ENCODE assay signal across 10 cellular contexts in the genomic region with DNA sequence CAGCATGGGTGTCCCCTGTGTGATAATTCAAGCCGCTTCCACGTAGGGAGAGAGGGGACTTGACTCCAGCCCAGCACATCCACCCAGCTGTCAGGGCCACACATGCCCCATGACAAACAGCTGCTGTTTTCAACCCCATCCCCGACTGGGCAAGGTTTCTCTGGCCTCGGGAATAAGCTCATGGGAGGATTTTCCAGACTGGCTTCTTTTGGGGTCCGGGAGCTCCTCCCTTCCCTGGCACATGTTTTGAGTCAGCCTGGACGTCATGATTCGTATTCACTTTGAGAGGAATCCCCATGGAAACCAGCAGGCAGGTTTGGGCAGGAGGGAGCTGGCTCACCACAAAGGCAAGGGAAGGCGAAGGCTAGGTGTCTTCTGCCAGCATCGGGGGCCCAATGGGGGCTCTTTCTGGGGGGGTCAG.
A peak's percentile ranks its signal among the peaks of the same experiment; 100 is the strongest.
DNase-seq lines count a peak whose midpoint lies in the region; TF ChIP-seq lines count a peak whose summit lies in the region.
"Had no signal": no experiment of that assay in that cellular context is flagged by ENCODE, and none has a peak within 500 bp of the region (broad histone marks: within the 10 kb centered on the region; RNA-seq: fewer than 3 reads in every experiment).

No MANE protein-coding gene starts in this region.

- H3K4me3 ChIP-seq in LNCaP clone FGC (ENCODE audit: low read depth, low read length) = peak overlapping the region; percentile 51
- H3K4me3 ChIP-seq in testis = no peak overlapping the region

- DNase-seq in LNCaP clone FGC (ENCODE audit: low read depth) = no peak
- DNase-seq in anterior cingulate cortex (lab: John Stamatoyannopoulos, UW) = peak in 34 of 58 donors; percentile 14 to 64 (median 40)
- peak; percentile 58 for DNase-seq in iris pigment epithelial cell (ENCODE audit: low read depth)
- no peak for DNase-seq in T-helper 9 cell
- DNase-seq in activated CD4-positive, alpha-beta T cell treated with anti-CD3 and anti-CD28 coated beads for 4 hours = no peak
- DNase-seq in testis = no peak
- no peak for DNase-seq in AML-193 (lab: John Stamatoyannopoulos, UW)
- DNase-seq: activated CD4-positive, alpha-beta T cell treated with anti-CD3 and anti-CD28 coated beads for 36 hours; NCI-H187 treated with DMSO at 0.1 percent for 48 hours had no signal

- 63 to 77% methylated on average over 4 to 9 of the region's 9 CpGs for whole genome bisulfite sequencing in testis, 2 donors

- no peaks in the 10 kb centered on the region for H3K9me3 ChIP-seq in testis

- H3K27me3 ChIP-seq in testis = no peaks in the 10 kb centered on the region

- intact Hi-C loops in testis (cut with DNase I; ENCODE audit: low total_unique reads) = no loop called here

- H3K27ac ChIP-seq in temporal lobe (ENCODE audit: low read depth, low read length) (peak overlapping the region; percentile 15), testis (no peak overlapping the region)

- H3K36me3 ChIP-seq in testis (ENCODE audit: low read depth, missing control alignments) = no peaks in the 10 kb centered on the region

- H3K4me1 ChIP-seq in testis = no peaks in the 10 kb centered on the region

- TF ChIP-seq CTCF in LNCaP clone FGC (IDR thresholded peaks at IDR 0.05; ENCODE audit: control insufficient read depth, extremely low read depth, insufficient read depth) (no peak), testis (IDR thresholded peaks at IDR 0.05) (no peak)

- no peak for TF ChIP-seq POLR2A in testis (IDR thresholded peaks at IDR 0.05)

Comparison
In these comparisons a context has a peak if more than half of its experiments do, and no peak if none do; other contexts are left out.
1. DNase-seq: peak in anterior cingulate cortex (34 of 58) and iris pigment epithelial cell (single experiment); none in LNCaP clone FGC (single experiment), T-helper 9 cell (single experiment), activated CD4-positive, alpha-beta T cell treated with anti-CD3 and anti-CD28 coated beads for 4 hours (0 of 2), testis (single experiment) and AML-193 (0 of 2).